ENCODE assay signal across 1 cellular context in genomic region chr20:31718952-31719643, GRCh38.
TF ChIP-seq lines count a peak whose summit lies in the region.

No MANE protein-coding gene starts in this region.

TF ChIP-seq in GM12878, 131 proteins besides CTCF, POLR2A, EP300 and RAD21:
- TF ChIP-seq CUX1 (IDR thresholded peaks at IDR 0.05; ENCODE audit: insufficient replicate concordance, low read depth, low read length) (no peak), SPI1 (IDR thresholded peaks at IDR 0.05; ENCODE audit: borderline replicate concordance, insufficient read depth, low read depth, low read length) (0 out of 2 replicates have a peak, but pooled peaks have one; percentile 17)
